ENCODE assay signal across 17 cellular contexts in genomic region chr2:186399082-186399644, GRCh38.
DNase-seq lines count a peak whose midpoint lies in the region; ATAC-seq and TF ChIP-seq lines count a peak whose summit lies in the region.
"Had no signal": no experiment of that assay in that cellular context is flagged by ENCODE, and none has a peak within 500 bp of the region (broad histone marks: within the 10 kb centered on the region; RNA-seq: fewer than 3 reads in every experiment).

No MANE protein-coding gene starts in this region.

- no peaks in the 10 kb centered on the region for H3K36me3 ChIP-seq in BE2C
- H3K36me3 ChIP-seq: left ventricle myocardium inferior, tibial nerve had no signal

- TF ChIP-seq CTCF in BE2C (IDR thresholded peaks at IDR 0.05; ENCODE audit: low read depth, low read length): no peak

- no peaks in the 10 kb centered on the region for H3K4me1 ChIP-seq in BE2C
- H3K4me1 ChIP-seq: left ventricle myocardium inferior, tibial nerve had no signal

- peak; percentile 91 for ATAC-seq in GM19395 (IDR thresholded peaks at IDR 0.05; ENCODE audit: unreplicated experiment)
- ATAC-seq in HG02610 (IDR thresholded peaks at IDR 0.05; ENCODE audit: unreplicated experiment): peak; percentile 92
- peak; percentile 60 for ATAC-seq in HG03354 (IDR thresholded peaks at IDR 0.05; ENCODE audit: poor library complexity, severe bottlenecking, unreplicated experiment)
- no peak for ATAC-seq in HG02678 (IDR thresholded peaks at IDR 0.05; ENCODE audit: unreplicated experiment)
- ATAC-seq: activated CD4-positive, CD25-positive, alpha-beta regulatory T cell treated with anti-CD3 and anti-CD28 coated beads, Interleukin-2, amount 50 U/mL, for 24 hours; activated CD8-positive, alpha-beta memory T cell treated with anti-CD3 and anti-CD28 coated beads, Interleukin-2, amount 10 ng/mL, durations not matched to agents 7 days and 5 days had no signal

- H3K27me3 ChIP-seq in BE2C: no peaks in the 10 kb centered on the region
- H3K27me3 ChIP-seq: tibial nerve had no signal

- DNase-seq in DMS53 treated with DMSO at 0.1 percent for 48 hours (lab: John Stamatoyannopoulos, UW; ENCODE audit: unreplicated experiment) (peak; percentile 56), BE2C (no peak)
- no peak for DNase-seq in activated CD4-positive, alpha-beta T cell treated with anti-CD3 and anti-CD28 coated beads, Interleukin-2, amount 50 U/mL, for 4 hours
- DNase-seq in activated effector memory CD4-positive, alpha-beta T cell treated with Interleukin-2 at 50 U/mL for 16 hours: no peak
- DNase-seq: activated CD8-positive, alpha-beta memory T cell treated with anti-CD3 and anti-CD28 coated beads, Interleukin-2, amount 10 ng/mL, durations not matched to agents 7 days and 5 days; activated gamma-delta T cell; aorta; foreskin fibroblast; left ventricle myocardium inferior; MV-4-11; T-helper 1 cell had no signal

- H3K4me3 ChIP-seq in BE2C (ENCODE audit: low read depth, low read length): no peak overlapping the region
- H3K4me3 ChIP-seq: left ventricle myocardium inferior, tibial nerve had no signal

- H3K9me3 ChIP-seq in BE2C: no peaks in the 10 kb centered on the region
